Comparison of ENCODE assay signal across 12 cellular contexts in the genomic region with DNA sequence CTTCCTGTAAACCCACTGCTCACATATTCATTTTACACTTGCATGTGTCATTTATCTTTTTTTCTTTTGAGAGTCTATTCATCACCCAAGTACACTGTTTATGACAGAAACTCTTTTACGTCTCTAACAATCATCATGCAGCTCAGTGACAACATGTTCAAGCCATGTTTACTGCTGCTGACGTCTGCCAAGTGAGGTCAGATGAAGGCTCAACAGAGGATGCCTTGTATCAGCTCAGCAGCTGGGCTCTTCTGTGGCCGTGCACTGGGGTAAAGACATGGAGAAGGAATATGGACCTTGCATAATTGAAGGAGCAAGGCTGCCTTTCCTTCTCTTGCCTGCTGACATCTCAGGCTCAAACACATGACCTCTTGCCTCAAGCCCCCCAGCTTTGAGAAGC.
"Had no signal": no experiment of that assay in that cellular context is flagged by ENCODE, and none has a peak within 500 bp of the region (broad histone marks: within the 10 kb centered on the region; RNA-seq: fewer than 3 reads in every experiment).

No MANE protein-coding gene starts in this region.

- DNase-seq: activated CD4-positive, alpha-beta T cell treated with anti-CD3 and anti-CD28 coated beads, Interleukin-2, amount 10 ng/mL, durations not matched to agents 24 days and 14 days; activated CD4-positive, CD25-positive, alpha-beta regulatory T cell; activated naive CD4-positive, alpha-beta T cell treated with anti-CD3 and anti-CD28 coated beads, Interleukin-2, amount 10 ng/mL, durations not matched to agents 7 days and 5 days; adrenal gland; foreskin fibroblast; heart right ventricle; left colon; lower lobe of right lung; naive B cell; stimulated activated CD4-positive, alpha-beta T cell treated with anti-CD3 and anti-CD28 coated beads, Interleukin-4, amount 100 ng/mL, for 24 hours; stimulated activated CD8-positive, alpha-beta memory T cell treated with anti-CD3 and anti-CD28 coated beads, Interleukin-4, amount 100 ng/mL, for 48 hours had no signal

- H3K27me3 Mint-ChIP-seq: activated CD4-positive, alpha-beta T cell treated with anti-CD3 and anti-CD28 coated beads, Interleukin-2, amount 10 ng/mL, durations not matched to agents 24 days and 14 days; activated naive CD4-positive, alpha-beta T cell treated with anti-CD3 and anti-CD28 coated beads, Interleukin-2, amount 10 ng/mL, durations not matched to agents 7 days and 5 days; naive B cell; stimulated activated naive CD8-positive, alpha-beta T cell treated with anti-CD3 and anti-CD28 coated beads, Interleukin-15, Interleukin-2, amounts not matched to agents 100 ng/mL and 50 ng/mL, for 24 hours had no signal

- H3K27ac Mint-ChIP-seq: activated CD4-positive, alpha-beta T cell treated with anti-CD3 and anti-CD28 coated beads, Interleukin-2, amount 10 ng/mL, durations not matched to agents 24 days and 14 days; activated naive CD4-positive, alpha-beta T cell treated with anti-CD3 and anti-CD28 coated beads, Interleukin-2, amount 10 ng/mL, durations not matched to agents 7 days and 5 days; stimulated activated naive CD8-positive, alpha-beta T cell treated with anti-CD3 and anti-CD28 coated beads, Interleukin-15, Interleukin-2, amounts not matched to agents 100 ng/mL and 50 ng/mL, for 24 hours had no signal

- H3K4me3 Mint-ChIP-seq: activated CD4-positive, alpha-beta T cell treated with anti-CD3 and anti-CD28 coated beads, Interleukin-2, amount 10 ng/mL, durations not matched to agents 24 days and 14 days; activated naive CD4-positive, alpha-beta T cell treated with anti-CD3 and anti-CD28 coated beads, Interleukin-2, amount 10 ng/mL, durations not matched to agents 7 days and 5 days; naive B cell; stimulated activated naive CD8-positive, alpha-beta T cell treated with anti-CD3 and anti-CD28 coated beads, Interleukin-15, Interleukin-2, amounts not matched to agents 100 ng/mL and 50 ng/mL, for 24 hours had no signal

- ATAC-seq: heart right ventricle, left colon, lower lobe of right lung had no signal

- H3K9me3 Mint-ChIP-seq: activated CD4-positive, alpha-beta T cell treated with anti-CD3 and anti-CD28 coated beads, Interleukin-2, amount 10 ng/mL, durations not matched to agents 24 days and 14 days; activated naive CD4-positive, alpha-beta T cell treated with anti-CD3 and anti-CD28 coated beads, Interleukin-2, amount 10 ng/mL, durations not matched to agents 7 days and 5 days had no signal
